Comparison of ENCODE assay signal across 10 cellular contexts in genomic region chr10:124693801-124694416, GRCh38. TPM values are rescaled to one million over a fixed set of nuclear protein-coding genes. Genes with fewer than 3 reads are reported as not detected.
DNase-seq lines count a peak whose midpoint lies in the region; ATAC-seq, FAIRE-seq and TF ChIP-seq lines count a peak whose summit lies in the region.
"Had no signal": no experiment of that assay in that cellular context is flagged by ENCODE, and none has a peak within 500 bp of the region (broad histone marks: within the 10 kb centered on the region; RNA-seq: fewer than 3 reads in every experiment).

No MANE protein-coding gene starts in this region.

- no peak overlapping the region for H2BK120ac ChIP-seq in H1 (replicated peaks; ENCODE audit: low read depth, low read length)

- H3K27me3 ChIP-seq in H1 (replicated peaks in 1 of 4; ENCODE audit: control insufficient read depth in 3 of 4, extremely low read depth in 1 of 4, insufficient read depth in 3 of 4, low read length in 3 of 4) (no peaks in the 10 kb centered on the region), small intestine (ENCODE audit: control insufficient read depth in 2 of 2, insufficient read depth in 2 of 2, low read length in 2 of 2) (no peaks in the 10 kb centered on the region), SJCRH30 (no peaks in the 10 kb centered on the region)

- no peak overlapping the region for H4K8ac ChIP-seq in H1 (ENCODE audit: extremely low read depth, insufficient read depth, low read length)

- no peak overlapping the region for H3K4me3 ChIP-seq in H1 (ENCODE audit: extremely low read depth in 1 of 4, insufficient read depth in 2 of 4, low read depth in 3 of 4, low read length in 4 of 4)
- no peak overlapping the region for H3K4me3 ChIP-seq in small intestine (ENCODE audit: low read depth in 1 of 2, low read length in 2 of 2)
- H3K4me3 ChIP-seq in SJCRH30, result no peak overlapping the region
- H3K4me3 ChIP-seq: lung had no signal

- TF ChIP-seq CTCF in H1 (IDR thresholded peaks at IDR 0.05; ENCODE audit: control extremely low read depth in 1 of 3, insufficient read depth in 1 of 3, low read depth in 1 of 3, low read length in 3 of 3), result no peak

- peaks cover 0 to 1% of the 10 kb centered on the region in 2 experiments for H4K20me1 ChIP-seq in H1 (replicated peaks in 1 of 2; ENCODE audit: control insufficient read depth in 1 of 2, insufficient read depth in 2 of 2, low read length in 2 of 2)

- H2BK15ac ChIP-seq in H1 (ENCODE audit: low read length), result no peak overlapping the region

- H3K14ac ChIP-seq in H1 (ENCODE audit: insufficient read length), result no peak overlapping the region

- no peak overlapping the region for H3K18ac ChIP-seq in H1 (ENCODE audit: extremely low read depth, low read length)

- no peak for TF ChIP-seq EP300 in H1 (IDR thresholded peaks at IDR 0.05; ENCODE audit: borderline replicate concordance in 1 of 2, low read depth in 2 of 2, low read length in 2 of 2)

- H2AK5ac ChIP-seq in H1 (ENCODE audit: low read depth, low read length), result no peak overlapping the region

- TF ChIP-seq RAD21 in H1 (IDR thresholded peaks at IDR 0.05 in 1 of 2, conservative IDR thresholded peaks at IDR 0.05 in 1 of 2; ENCODE audit: low read depth in 2 of 2, low read length in 2 of 2), result no peak

- H3K27ac ChIP-seq in H1 (ENCODE audit: low read depth, low read length) (no peak overlapping the region), small intestine (ENCODE audit: low read depth in 1 of 2, low read length in 1 of 2) (peak overlapping the region; percentile 42 to 56), SJCRH30 (no peak overlapping the region)

- no peak overlapping the region for H2AFZ ChIP-seq in H1 (ENCODE audit: low read length)

- H2BK20ac ChIP-seq in H1 (ENCODE audit: low read length), result no peak overlapping the region

- H2BK5ac ChIP-seq in H1 (ENCODE audit: low read depth, low read length), result peak overlapping the region; percentile 30; the same call in 1 of the 2 replicates

- H3K4ac ChIP-seq in H1 (replicated peaks; ENCODE audit: insufficient read length, low read depth, low read length), result no peak overlapping the region

- WGBS in H1 (ENCODE audit: extremely low coverage in 1 of 2, insufficient coverage in 1 of 2, insufficient read length in 1 of 2, insufficient replicate concordance in 2 of 2, low coverage in 1 of 2, low lambda C conversion rate in 2 of 2, missing lambda C conversion rate in 1 of 2), 2 experiments, result 67% methylated on average over 10 of the region's 10 CpGs; no CpG with 5 or more reads in 1 of the 2 experiments
- 58 to 65% (median 61%) methylated on average over 10 of the region's 10 CpGs for WGBS in small intestine, 3 donors

- POLR2A ChIA-PET in H1 (lab: Charles Lee; ENCODE audit: partially characterized antibody), result no interaction called here

- no peak overlapping the region for H4K5ac ChIP-seq in H1 (ENCODE audit: insufficient read length, low read depth, low read length)

- H3K9me3 ChIP-seq in H1 (ENCODE audit: insufficient read depth in 2 of 2, low read depth in 1 of 2, low read length in 1 of 2), result no peaks in the 10 kb centered on the region
- no peaks in the 10 kb centered on the region for H3K9me3 ChIP-seq in small intestine (ENCODE audit: control insufficient read depth, low read depth)
- no peaks in the 10 kb centered on the region for H3K9me3 ChIP-seq in SJCRH30 (replicated peaks)

- H4K91ac ChIP-seq in H1 (replicated peaks; ENCODE audit: insufficient read length, low read length), result no peak overlapping the region

- H3K79me1 ChIP-seq in H1 (ENCODE audit: low read depth, low read length), result no peaks in the 10 kb centered on the region; the same call in 1 of the 2 replicates

- H3K56ac ChIP-seq in H1 (replicated peaks; ENCODE audit: insufficient read length, low read depth, low read length), result no peak overlapping the region

- no peak for ATAC-seq in HG03342 (IDR thresholded peaks at IDR 0.05; ENCODE audit: unreplicated experiment)

- no peak overlapping the region for H3K9ac ChIP-seq in H1 (replicated peaks in 1 of 4; ENCODE audit: extremely low read depth in 1 of 4, low read depth in 3 of 4, low read length in 3 of 4)

- TF ChIP-seq POLR2A in H1 (IDR thresholded peaks at IDR 0.05; ENCODE audit: control extremely low read depth in 1 of 2, low read depth in 2 of 2, low read length in 2 of 2), result no peak

- H3K4me2 ChIP-seq in H1 (ENCODE audit: insufficient read depth in 1 of 2, low read depth in 2 of 2, low read length in 2 of 2), result no peak overlapping the region

- no peak overlapping the region for H2BK12ac ChIP-seq in H1 (ENCODE audit: low read depth, low read length)

- no peak overlapping the region for H3K23ac ChIP-seq in H1 (ENCODE audit: insufficient read length)

- H3K23me2 ChIP-seq in H1 (ENCODE audit: low read depth, low read length), result no peaks in the 10 kb centered on the region

- H3K79me2 ChIP-seq in H1 (ENCODE audit: control insufficient read depth in 1 of 2, insufficient read depth in 2 of 2, low read length in 2 of 2), result no peaks in the 10 kb centered on the region

- DNase-seq in NCI-H187 (lab: John Stamatoyannopoulos, UW) (peak; percentile 53 to 82), NCI-H187 treated with DMSO at 0.1 percent for 48 hours (lab: John Stamatoyannopoulos, UW) (no peak), NCI-H2107 treated with DMSO at 0.1 percent for 48 hours (lab: John Stamatoyannopoulos, UW; ENCODE audit: unreplicated experiment) (peak; percentile 62), H1 (ENCODE audit: low read depth in 1 of 2, low spot score in 2 of 2) (no peak), small intestine (no peak), SJCRH30 (no peak), GM03348 (ENCODE audit: low spot score) (no peak)

- CTCF ChIA-PET in H1 (lab: Charles Lee; ENCODE audit: partially characterized antibody), result interaction anchor here (1.2 to 1.4 kb wide), 2 partner anchors 25 to 78 kb away, joined by 4 to 6 read pairs; no protein-coding TSS in a partner anchor

- FAIRE-seq in H1 (lab: Jason Lieb, UNC) (no peak), small intestine (lab: Jason Lieb, UNC) (no peak)
- FAIRE-seq: A204.1 had no signal

- H3K4me1 ChIP-seq in H1 (replicated peaks in 1 of 4; ENCODE audit: control insufficient read depth in 3 of 4, insufficient read depth in 4 of 4, low read length in 3 of 4) (peaks cover 0 to 4% (median 1%) of the 10 kb centered on the region in 4 experiments; a peak in 4 of 7 replicates), small intestine (ENCODE audit: control insufficient read depth in 2 of 2, insufficient read depth in 1 of 2, low read depth in 1 of 2, low read length in 1 of 2) (peaks cover 3 to 8% of the 10 kb centered on the region in 2 donors), SJCRH30 (no peaks in the 10 kb centered on the region)

- H3K36me3 ChIP-seq in H1 (ENCODE audit: control insufficient read depth in 2 of 4, insufficient read depth in 4 of 4, low read length in 3 of 4), result 0 out of 8 replicates have a peak, but pooled peaks cover 0 to 3% (median 0%) of the 10 kb centered on the region in 4 experiments
- peaks cover 0 to 4% of the 10 kb centered on the region in 2 donors for H3K36me3 ChIP-seq in small intestine (ENCODE audit: control insufficient read depth in 2 of 2, insufficient read depth in 2 of 2, low read length in 2 of 2)
- H3K36me3 ChIP-seq in SJCRH30, result 0 out of 2 replicates have a peak, but pooled peaks cover 3% of the 10 kb centered on the region

TF ChIP-seq in H1, 55 proteins besides CTCF, POLR2A, EP300 and RAD21 (continues in another document):
- TF ChIP-seq RBBP5 (IDR thresholded peaks at IDR 0.05; ENCODE audit: borderline replicate concordance, low read depth, low read length) (no peak), FOSL1 (IDR thresholded peaks at IDR 0.05; ENCODE audit: insufficient read depth, low read depth, low read length) (no peak), BRCA1 (IDR thresholded peaks at IDR 0.05; ENCODE audit: low read depth, low read length) (no peak), KDM5A (IDR thresholded peaks at IDR 0.05; ENCODE audit: low read length) (no peak), SIN3A (conservative IDR thresholded peaks at IDR 0.05 in 1 of 2, IDR thresholded peaks at IDR 0.05 in 1 of 2; ENCODE audit: low read depth in 1 of 2, low read length in 2 of 2) (no peak), GTF2F1 (IDR thresholded peaks at IDR 0.05; ENCODE audit: borderline replicate concordance, low read depth, low read length) (no peak), CBX5 (IDR thresholded peaks at IDR 0.05; ENCODE audit: low read depth, low read length) (no peak), JUND (IDR thresholded peaks at IDR 0.05; ENCODE audit: low read length) (no peak), YY1 (IDR thresholded peaks at IDR 0.05; ENCODE audit: low read depth, low read length) (no peak), USF2 (IDR thresholded peaks at IDR 0.05; ENCODE audit: low read length) (no peak), SUZ12 (IDR thresholded peaks at IDR 0.05; ENCODE audit: low read length) (no peak), CEBPB (IDR thresholded peaks at IDR 0.05; ENCODE audit: low read depth, low read length) (no peak), SAP30 (IDR thresholded peaks at IDR 0.05; ENCODE audit: insufficient read depth, insufficient replicate concordance, low read length) (no peak), RNF2 (IDR thresholded peaks at IDR 0.05; ENCODE audit: borderline replicate concordance, low read depth, low read length, missing control alignments, poor library complexity, severe bottlenecking) (no peak), PHF8 (conservative IDR thresholded peaks at IDR 0.05; ENCODE audit: low read depth, low read length) (no peak)

RNA-seq across cellular contexts. Expression of gene FAM53B, which starts 50.3 kb away (rescaled TPM):
- 13.9 and 14.4 TPM in 2 replicates for total RNA-seq in H1 (2021; fragmentation: NEBNext Ultra II Directional; extraction: Animal tissue kit (Norgen Biotek cat#: 25700))
- polyA plus RNA-seq in H1 (2011; rRNA removed), result 5.3 and 7.9 TPM in 2 replicates
- polyA plus RNA-seq in H1 (2011; cell fraction: cytosol; rRNA removed), result 6.9 TPM
- polyA plus RNA-seq in H1 (2011; cell fraction: nucleus; rRNA removed), result 9.7 TPM
- polyA plus RNA-seq in H1 (2012, experiment 1 of 2), result 6.0 to 8.9 TPM (median 8.6 TPM) in 4 replicates
- 7.8 TPM for polyA plus RNA-seq in H1 (2012, experiment 2 of 2)
- polyA plus RNA-seq in H1 (2013, experiment 1 of 2), result 5.2 TPM
- 5.4 TPM for polyA plus RNA-seq in H1 (2013, experiment 2 of 2)
- 15.9 and 18.0 TPM in 2 replicates for polyA minus RNA-seq in H1 (2011; rRNA and poly(A)+ RNA removed)
- polyA minus RNA-seq in H1 (2011; cell fraction: cytosol; rRNA and poly(A)+ RNA removed), result 13.6 TPM
- 14.8 TPM for polyA minus RNA-seq in H1 (2011; cell fraction: nucleus; rRNA and poly(A)+ RNA removed)
- 10 to 100 TPM; 15.1 to 30.2 (median 18.8) TPM for polyA plus RNA-seq in small intestine
- total RNA-seq in SJCRH30 (2014; rRNA removed; shearing (Covaris generic)), result 9.4 and 10.0 TPM in 2 replicates

Comparison
In these comparisons a context has a peak if more than half of its experiments do, and no peak if none do; other contexts are left out.
1. DNase-seq: peak in NCI-H187 (2 of 2) and NCI-H2107 treated with DMSO at 0.1 percent for 48 hours (single experiment); none in NCI-H187 treated with DMSO at 0.1 percent for 48 hours (single experiment), H1 (0 of 2), small intestine (single experiment), SJCRH30 (0 of 2) and GM03348 (single experiment).
2. H3K27ac ChIP-seq: peak in small intestine (2 of 2); none in H1 (single experiment) and SJCRH30 (single experiment).